ENCODE assay signal across 15 cellular contexts in genomic region chr13:79485451-79485850, GRCh38. TPM values are rescaled to one million over a fixed set of nuclear protein-coding genes. Genes with fewer than 3 reads are reported as not detected.
DNase-seq lines count a peak whose midpoint lies in the region; ATAC-seq and TF ChIP-seq lines count a peak whose summit lies in the region.
"Had no signal": no experiment of that assay in that cellular context is flagged by ENCODE, and none has a peak within 500 bp of the region (broad histone marks: within the 10 kb centered on the region; RNA-seq: fewer than 3 reads in every experiment).

No MANE protein-coding gene starts in this region.

- no peak for DNase-seq in left ventricle myocardium inferior
- DNase-seq in left cardiac atrium, result no peak
- no peak for DNase-seq in suprapubic skin (ENCODE audit: low spot score in 2 of 2)
- no peak for DNase-seq in endothelial cell (ENCODE audit: low spot score)
- DNase-seq in ecto neural progenitor cell (ENCODE audit: low spot score), result no peak
- no peak for DNase-seq in H9
- DNase-seq: effector CD8-positive, alpha-beta T cell; heart right ventricle; NCI-H187 treated with DMSO at 0.1 percent for 48 hours; NCI-H82; retina; substantia nigra had no signal

- no peaks in the 10 kb centered on the region for H4K20me1 ChIP-seq in H9 (ENCODE audit: control insufficient read depth, insufficient read depth, insufficient read length)

- no peak overlapping the region for H2AFZ ChIP-seq in H9 (ENCODE audit: low read length)

- H3K36me3 ChIP-seq in left ventricle myocardium inferior (no peaks in the 10 kb centered on the region), liver (ENCODE audit: control insufficient read depth in 4 of 4, insufficient read depth in 3 of 4, low read depth in 1 of 4, low read length in 3 of 4) (no peaks in the 10 kb centered on the region), suprapubic skin (no peaks in the 10 kb centered on the region)
- H3K36me3 ChIP-seq: heart right ventricle had no signal

- TF ChIP-seq CTCF in left ventricle myocardium inferior (IDR thresholded peaks at IDR 0.05; ENCODE audit: borderline replicate concordance) (no peak), liver (IDR thresholded peaks at IDR 0.05; ENCODE audit: low read depth, low read length, missing input control) (no peak), suprapubic skin (IDR thresholded peaks at IDR 0.05) (no peak), endothelial cell (IDR thresholded peaks at IDR 0.05; ENCODE audit: unreplicated experiment) (no peak), H9 (conservative IDR thresholded peaks at IDR 0.05) (no peak)

- no peak overlapping the region for H2BK12ac ChIP-seq in H9 (ENCODE audit: insufficient read length, low read depth, low read length)

- no peaks in the 10 kb centered on the region for H3K27me3 ChIP-seq in left ventricle myocardium inferior (ENCODE audit: low read depth)
- H3K27me3 ChIP-seq in liver (ENCODE audit: control insufficient read depth in 4 of 4, insufficient read depth in 4 of 4, low read length in 3 of 4), result no peaks in the 10 kb centered on the region
- H3K27me3 ChIP-seq in suprapubic skin, result no peaks in the 10 kb centered on the region
- no peaks in the 10 kb centered on the region; the same call in 1 of the 2 replicates for H3K27me3 ChIP-seq in H9 (ENCODE audit: insufficient read depth, low read length)

- H3K36me3 Mint-ChIP-seq in activated T-helper 17 cell treated with anti-CD3 and anti-CD28 coated beads, Interleukin-2, amount 50 U/mL, for 72 hours (ENCODE audit: low read depth), result peaks cover 87% of the 10 kb centered on the region
- peaks cover 4% of the 10 kb centered on the region for H3K36me3 Mint-ChIP-seq in endothelial cell (ENCODE audit: low read depth, unreplicated experiment)
- peaks cover 0 to 3% (median 0%) of the 10 kb centered on the region in 3 experiments; a peak in 2 of 7 replicates for H3K36me3 Mint-ChIP-seq in H9 (ENCODE audit: insufficient read depth in 1 of 3, low read depth in 3 of 3)

- no peak overlapping the region for H3K56ac ChIP-seq in H9 (ENCODE audit: insufficient read length, low read depth, low read length)

- no peak overlapping the region for H3K18ac ChIP-seq in H9 (ENCODE audit: insufficient read length, low read depth, low read length)

- H3K79me1 ChIP-seq in H9 (ENCODE audit: insufficient read depth, low read depth, low read length, poor library complexity, severe bottlenecking), result no peaks in the 10 kb centered on the region

- no peak overlapping the region for H3K4me3 ChIP-seq in left ventricle myocardium inferior
- no peak overlapping the region for H3K4me3 ChIP-seq in liver (ENCODE audit: low read depth in 1 of 3, low read length in 3 of 3)
- no peak overlapping the region for H3K4me3 ChIP-seq in suprapubic skin
- H3K4me3 ChIP-seq: heart right ventricle, lung had no signal

- peak overlapping the region; percentile 83 for H3K4me3 Mint-ChIP-seq in activated T-helper 17 cell treated with anti-CD3 and anti-CD28 coated beads, Interleukin-2, amount 50 U/mL, for 72 hours
- H3K4me3 Mint-ChIP-seq in endothelial cell (ENCODE audit: unreplicated experiment) (no peak overlapping the region), H9 (no peak overlapping the region)

- TF ChIP-seq RAD21 in liver (IDR thresholded peaks at IDR 0.05), result no peak

- H2BK20ac ChIP-seq in H9 (ENCODE audit: low read depth, low read length, poor library complexity, severe bottlenecking), result no peak overlapping the region

- H3K27ac ChIP-seq in left ventricle myocardium inferior (replicated peaks), result peak overlapping the region; percentile 47
- H3K27ac ChIP-seq in liver (ENCODE audit: low read depth in 1 of 2, low read length in 2 of 2), result peak overlapping the region; percentile 76 to 79
- peak overlapping the region; percentile 83 for H3K27ac ChIP-seq in suprapubic skin
- H3K27ac ChIP-seq in H9 (ENCODE audit: insufficient read length, low read depth, low read length), result no peak overlapping the region

- H3K27me3 Mint-ChIP-seq in activated T-helper 17 cell treated with anti-CD3 and anti-CD28 coated beads, Interleukin-2, amount 50 U/mL, for 72 hours, result no peaks in the 10 kb centered on the region
- peaks cover 7% of the 10 kb centered on the region for H3K27me3 Mint-ChIP-seq in endothelial cell (ENCODE audit: unreplicated experiment)
- H3K27me3 Mint-ChIP-seq in H9 (ENCODE audit: low read depth), result peaks cover 4% of the 10 kb centered on the region

- H2BK15ac ChIP-seq in H9 (ENCODE audit: low read depth, low read length), result no peak overlapping the region

- peak overlapping the region; percentile 6 to 11 for H3K9ac ChIP-seq in liver (ENCODE audit: low read depth in 1 of 2, low read length in 2 of 2)
- no peak overlapping the region for H3K9ac ChIP-seq in H9 (ENCODE audit: extremely low read depth, insufficient read length, low read length)

- H3K4me1 ChIP-seq in left ventricle myocardium inferior (peaks cover 58% of the 10 kb centered on the region), liver (ENCODE audit: control insufficient read depth in 4 of 4, insufficient read depth in 4 of 4, low read length in 3 of 4) (peaks cover 4 to 54% (median 33%) of the 10 kb centered on the region in 4 donors), suprapubic skin (peaks cover 67% of the 10 kb centered on the region), H9 (ENCODE audit: insufficient read depth, low read length) (0 out of 2 replicates have a peak, but pooled peaks cover under 1% of the 10 kb centered on the region)

- no peak for TF ChIP-seq POLR2A in suprapubic skin (IDR thresholded peaks at IDR 0.05)

- H4K8ac ChIP-seq in H9 (replicated peaks; ENCODE audit: insufficient read length, low read depth, low read length), result no peak overlapping the region

- H2BK120ac ChIP-seq in H9 (ENCODE audit: low read depth, low read length, poor library complexity, severe bottlenecking), result no peak overlapping the region

- no peaks in the 10 kb centered on the region for H3K9me3 ChIP-seq in left ventricle myocardium inferior (replicated peaks)
- no peaks in the 10 kb centered on the region for H3K9me3 ChIP-seq in liver (ENCODE audit: control insufficient read depth in 4 of 4, low read length in 3 of 4)
- H3K9me3 ChIP-seq in suprapubic skin, result no peaks in the 10 kb centered on the region
- no peaks in the 10 kb centered on the region for H3K9me3 ChIP-seq in H9 (ENCODE audit: control insufficient read depth, low read depth, low read length)
- H3K9me3 ChIP-seq: heart right ventricle had no signal

- no peak overlapping the region for H2BK5ac ChIP-seq in H9 (ENCODE audit: insufficient read length, low read length)

- no peak overlapping the region for H3K14ac ChIP-seq in H9 (ENCODE audit: insufficient read depth, low read length)

- no peak overlapping the region for H3K23ac ChIP-seq in H9 (ENCODE audit: insufficient read length, low read depth, low read length)

- no peak for ATAC-seq in left cardiac atrium
- ATAC-seq in activated T-helper 17 cell treated with anti-CD3 and anti-CD28 coated beads, Interleukin-2, amount 50 U/mL, for 72 hours (replicated peaks), result no peak

- H3K4me2 ChIP-seq in H9 (ENCODE audit: insufficient read depth, insufficient read length, low read length), result no peak overlapping the region

- TF ChIP-seq EP300 in suprapubic skin (IDR thresholded peaks at IDR 0.05), result no peak

- peaks cover 12% of the 10 kb centered on the region; the same call in 1 of the 2 replicates for H3K79me2 ChIP-seq in H9 (ENCODE audit: insufficient read depth, low read length)

- peak overlapping the region; percentile 97 for H3K27ac Mint-ChIP-seq in activated T-helper 17 cell treated with anti-CD3 and anti-CD28 coated beads, Interleukin-2, amount 50 U/mL, for 72 hours
- H3K27ac Mint-ChIP-seq in endothelial cell (ENCODE audit: unreplicated experiment) (no peak overlapping the region), H9 (no peak overlapping the region; a peak in 2 of 7 replicates)

- H3T11ph ChIP-seq in H9 (ENCODE audit: low read length), result no peak overlapping the region

- H4K5ac ChIP-seq in H9 (ENCODE audit: insufficient read length, low read depth, low read length), result no peak overlapping the region

- 35% methylated on average over 2 of the region's 2 CpGs for WGBS in liver
- WGBS in suprapubic skin, result 62% methylated on average over 2 of the region's 2 CpGs
- WGBS in H9 (ENCODE audit: extremely low coverage, insufficient read length, low lambda C conversion rate), result no CpG with 5 or more reads among the region's 2 CpGs

- H4K91ac ChIP-seq in H9 (ENCODE audit: insufficient read length, low read depth, low read length), result no peak overlapping the region

- H3K4ac ChIP-seq in H9 (ENCODE audit: low read depth, low read length), result no peak overlapping the region

- H3K9me3 Mint-ChIP-seq in activated T-helper 17 cell treated with anti-CD3 and anti-CD28 coated beads, Interleukin-2, amount 50 U/mL, for 72 hours, result peaks cover 6% of the 10 kb centered on the region
- H3K9me3 Mint-ChIP-seq in endothelial cell (ENCODE audit: unreplicated experiment), result no peaks in the 10 kb centered on the region
- no peaks in the 10 kb centered on the region; a peak in 1 of 5 replicates for H3K9me3 Mint-ChIP-seq in H9

- intact Hi-C loops in left ventricle myocardium inferior (cut with micrococcal nuclease) (no loop called here), left cardiac atrium (cut with DNase I) (no loop called here)

- H3K4me1 Mint-ChIP-seq in activated T-helper 17 cell treated with anti-CD3 and anti-CD28 coated beads, Interleukin-2, amount 50 U/mL, for 72 hours, result peaks cover 48% of the 10 kb centered on the region
- peaks cover 25% of the 10 kb centered on the region for H3K4me1 Mint-ChIP-seq in endothelial cell (ENCODE audit: unreplicated experiment)
- peaks cover 9 to 16% of the 10 kb centered on the region in 2 experiments for H3K4me1 Mint-ChIP-seq in H9

- H2AK5ac ChIP-seq in H9 (ENCODE audit: insufficient read length, low read length), result no peak overlapping the region

- H3K23me2 ChIP-seq in H9 (ENCODE audit: insufficient read length, low read depth, low read length, poor library complexity, severe bottlenecking), result peaks cover 4% of the 10 kb centered on the region

TF ChIP-seq in liver, 16 proteins besides CTCF, POLR2A, EP300 and RAD21:
- TF ChIP-seq SP1 (IDR thresholded peaks at IDR 0.05) (peak; percentile 2), HNF4A (conservative IDR thresholded peaks at IDR 0.05) (no peak)
TF ChIP-seq in liver: peak in this region for 1.

RNA-seq across cellular contexts. Expression of gene NDFIP2, which starts 4.5 kb away (rescaled TPM):
- 33.1 TPM for total RNA-seq in left ventricle myocardium inferior
- 10 to 100 TPM; 30.9 to 39.0 TPM for total RNA-seq in left cardiac atrium
- 100 to 1,000 TPM in 1 of 2 donors, 10 to 100 TPM in 1; 80.6 to 129 TPM for total RNA-seq in activated T-helper 17 cell treated with anti-CD3 and anti-CD28 coated beads, Interleukin-2, amount 50 U/mL, for 72 hours
- 10 to 100 TPM; 15.5 to 22.2 TPM for total RNA-seq in liver
- 10 to 100 TPM; 16.0 to 16.6 TPM for polyA plus RNA-seq in liver
- total RNA-seq in suprapubic skin, result 100 to 1,000 TPM in 1 of 4 donors, 10 to 100 TPM in 3; 72.2 to 103 (median 86.2) TPM
- 30.4 TPM for total RNA-seq in endothelial cell (ENCODE audit: unreplicated experiment)
- total RNA-seq in H9 (2021), result 26.5 and 31.0 TPM in 2 replicates
